25 cellular contexts compared by ENCODE assay signal in genomic region chr1:160411963-160412362, GRCh38. TPM values are rescaled to one million over a fixed set of nuclear protein-coding genes. Genes with fewer than 3 reads are reported as not detected.
DNase-seq lines count a peak whose midpoint lies in the region; ATAC-seq, FAIRE-seq and TF ChIP-seq lines count a peak whose summit lies in the region.
"Had no signal": no experiment of that assay in that cellular context is flagged by ENCODE, and none has a peak within 500 bp of the region (broad histone marks: within the 10 kb centered on the region; RNA-seq: fewer than 3 reads in every experiment).

No MANE protein-coding gene starts in this region.

- no peak overlapping the region for H2AK5ac ChIP-seq in neuronal stem cell (ENCODE audit: low read depth, low read length)

- H2AFZ ChIP-seq in neuronal stem cell (ENCODE audit: low read length), result no peak overlapping the region

- POLR2A ChIA-PET in A549 (lab: Yijun Ruan, JAX), result no interaction called here

- no peak overlapping the region for H4K91ac ChIP-seq in neuronal stem cell (ENCODE audit: low read depth, low read length, poor library complexity)

- H3K4me1 ChIP-seq in A549, result peaks cover 14% of the 10 kb centered on the region; the same call in 2 of the 3 replicates
- peaks cover 49 to 57% of the 10 kb centered on the region in 2 donors for H3K4me1 ChIP-seq in neuronal stem cell (ENCODE audit: control insufficient read depth in 2 of 2, insufficient read depth in 1 of 2, low read depth in 1 of 2, low read length in 2 of 2)
- no peaks in the 10 kb centered on the region for H3K4me1 ChIP-seq in heart right ventricle

- no peak for FAIRE-seq in A549 (lab: Jason Lieb, UNC)
- FAIRE-seq: GM18507, H54 had no signal

- H2BK120ac ChIP-seq in neuronal stem cell (ENCODE audit: low read depth, low read length), result no peak overlapping the region

- ATAC-seq in A549 (no peak), heart right ventricle (no peak)
- ATAC-seq: PC-3, SK-N-SH treated with all-trans-retinoic acid at 6 μM for 48 hours had no signal

- no peak overlapping the region for H4K8ac ChIP-seq in neuronal stem cell (ENCODE audit: low read depth, low read length)

- H3K36me3 ChIP-seq in neuronal stem cell (replicated peaks in 1 of 2; ENCODE audit: control insufficient read depth in 2 of 2, insufficient read depth in 2 of 2, low read length in 2 of 2), result peaks cover 16 to 77% of the 10 kb centered on the region in 2 donors
- H3K36me3 ChIP-seq in heart right ventricle, result no peaks in the 10 kb centered on the region

- H2BK5ac ChIP-seq in neuronal stem cell (ENCODE audit: low read length), result no peak overlapping the region

- no peak overlapping the region for H2BK15ac ChIP-seq in neuronal stem cell (ENCODE audit: low read length)

- no peak for TF ChIP-seq CTCF in A549 (IDR thresholded peaks at IDR 0.05)
- TF ChIP-seq CTCF in heart right ventricle (IDR thresholded peaks at IDR 0.05), result no peak

- H3K27me3 ChIP-seq in neuronal stem cell (ENCODE audit: control insufficient read depth in 3 of 3, insufficient read depth in 3 of 3, low read depth in 1 of 3, low read length in 3 of 3), result no peaks in the 10 kb centered on the region
- no peaks in the 10 kb centered on the region for H3K27me3 ChIP-seq in heart right ventricle
- H3K27me3 ChIP-seq: BLaER1 had no signal

- H3K18ac ChIP-seq in neuronal stem cell (ENCODE audit: low read length), result no peak overlapping the region

- intact Hi-C loops in heart right ventricle (cut with DNase I), result no loop called here

- H3K79me1 ChIP-seq in neuronal stem cell (ENCODE audit: low read depth, low read length), result peaks cover 18% of the 10 kb centered on the region

- H3K9me3 ChIP-seq in A549 (no peaks in the 10 kb centered on the region), neuronal stem cell (replicated peaks in 1 of 2; ENCODE audit: control insufficient read depth in 2 of 2, insufficient read depth in 1 of 2, low read depth in 1 of 2, low read length in 2 of 2) (no peaks in the 10 kb centered on the region), heart right ventricle (no peaks in the 10 kb centered on the region)
- H3K9me3 ChIP-seq: BLaER1 had no signal

- no peak overlapping the region for H3K9ac ChIP-seq in neuronal stem cell (ENCODE audit: low read depth, low read length, poor library complexity)
- H3K9ac ChIP-seq: BLaER1 had no signal

- H3K27ac ChIP-seq in A549 (no peak overlapping the region), caudate nucleus (ENCODE audit: low read depth, low read length) (peak overlapping the region; percentile 4), neuronal stem cell (replicated peaks; ENCODE audit: low read length) (peak overlapping the region; percentile 97), heart right ventricle (no peak overlapping the region)
- H3K27ac ChIP-seq: BLaER1 had no signal

- WGBS in A549 (ENCODE audit: missing lambda C conversion rate), result 74% methylated on average over 3 of the region's 3 CpGs
- WGBS in neuronal stem cell (ENCODE audit: extremely low coverage in 2 of 2, insufficient read length in 2 of 2, insufficient replicate concordance in 1 of 2), 2 donors, result no CpG with 5 or more reads among the region's 3 CpGs
- 84 to 85% methylated on average over 3 of the region's 3 CpGs for WGBS in heart right ventricle, 2 donors

- CTCF ChIA-PET in A549 (lab: Yijun Ruan, JAX), result interaction anchor here (1.0 to 2.4 kb wide), 2 partner anchors 14 to 17 kb away, joined by 3 to 7 read pairs; no protein-coding TSS in a partner anchor

- H3K4me2 ChIP-seq in A549 (no peak overlapping the region), neuronal stem cell (ENCODE audit: insufficient read depth, low read length, poor library complexity, severe bottlenecking) (no peak overlapping the region)

- H3K23ac ChIP-seq in neuronal stem cell (ENCODE audit: low read depth, low read length, poor library complexity), result no peak overlapping the region

- TF ChIP-seq EP300 in A549 (IDR thresholded peaks at IDR 0.05), result no peak

- H3K14ac ChIP-seq in neuronal stem cell (ENCODE audit: low read length), result no peak overlapping the region

- no peak overlapping the region for H2BK12ac ChIP-seq in neuronal stem cell (ENCODE audit: low read length)

- DNase-seq in A549 (ENCODE audit: low read depth in 1 of 2, low spot score in 1 of 2) (no peak), caudate nucleus (lab: John Stamatoyannopoulos, UW) (no peak), islet precursor cell (peak; percentile 6), neuronal stem cell (ENCODE audit: low spot score) (no peak), heart right ventricle (no peak), NCI-H446 treated with DMSO at 0.1 percent for 48 hours (lab: John Stamatoyannopoulos, UW) (no peak), NCI-H1105 treated with DMSO at 0.1 percent for 48 hours (lab: John Stamatoyannopoulos, UW) (no peak)
- DNase-seq: 8988T; CD4-positive, CD25-positive, alpha-beta regulatory T cell; DMS53; Kasumi-1; NCI-H1436 treated with DMSO at 0.1 percent for 48 hours; NCI-H187 treated with DMSO at 0.1 percent for 48 hours; NCI-H2171 treated with DMSO at 0.1 percent for 48 hours; NCI-H524 treated with DMSO at 0.1 percent for 48 hours; NCI-H774; PC-3 had no signal

- TF ChIP-seq RAD21 in A549 (conservative IDR thresholded peaks at IDR 0.05 in 1 of 2, IDR thresholded peaks at IDR 0.05 in 1 of 2), result no peak

- H3K4ac ChIP-seq in neuronal stem cell (ENCODE audit: low read length), result no peak overlapping the region

- TF ChIP-seq POLR2A in A549 (IDR thresholded peaks at IDR 0.05; ENCODE audit: low read length), result no peak

- no peak overlapping the region for H3K4me3 ChIP-seq in A549
- no peak overlapping the region for H3K4me3 ChIP-seq in neuronal stem cell (ENCODE audit: low read length in 2 of 2)
- no peak overlapping the region for H3K4me3 ChIP-seq in heart right ventricle
- H3K4me3 ChIP-seq: BLaER1 had no signal

TF ChIP-seq in A549, 52 proteins besides CTCF, POLR2A, EP300 and RAD21:
- TF ChIP-seq ZFP36 (IDR thresholded peaks at IDR 0.05; ENCODE audit: borderline replicate concordance, partially characterized antibody), result peak; percentile 20
- 0 out of 2 replicates have a peak, but pooled peaks have one; percentile 14 for TF ChIP-seq KDM1A (IDR thresholded peaks at IDR 0.05; ENCODE audit: low read depth)
- no peak for TF ChIP-seq NR3C1 (IDR thresholded peaks at IDR 0.05)

RNA-seq across cellular contexts. Expression of gene VANGL2, which starts 11.6 kb away (rescaled TPM):
- polyA plus RNA-seq in A549 (2011; rRNA removed) (3.9 and 4.5 TPM in 2 replicates), A549 (2017; fragmentation: RNase III; extraction: RNeasy Plus Mini Kit Qiagen cat#74134 plus additional on column Dnase treatment) (2.9 to 4.2 TPM (median 4.1 TPM) in 3 replicates), heart right ventricle (1 to 10 TPM in 1 of 2 donors, under 1 TPM in 1; 0.68 to 1.9 TPM)
- polyA plus RNA-seq in A549 (2012; cell fraction: cytosol; rRNA removed), result 1.5 and 2.1 TPM in 2 replicates
- polyA plus RNA-seq in A549 (2012; cell fraction: nucleus; rRNA removed), result 3.7 and 4.6 TPM in 2 replicates
- 3.3 TPM in 2 replicates for polyA minus RNA-seq in A549 (2011; rRNA and poly(A)+ RNA removed)
- 72.6 TPM for polyA plus RNA-seq in neuronal stem cell (2013, experiment 1 of 2)
- polyA plus RNA-seq in neuronal stem cell (2013, experiment 2 of 2), result 74.1 TPM
- total RNA-seq in heart right ventricle, result 1 to 10 TPM; 1.2 to 4.1 (median 2.1) TPM
- polyA plus RNA-seq: CD4-positive, CD25-positive, alpha-beta regulatory T cell had no signal

RNA-seq across cellular contexts. Expression of gene NHLH1, which starts 45.1 kb away (rescaled TPM):
- polyA plus RNA-seq in A549 (2011; rRNA removed) (0.63 and 0.67 TPM in 2 replicates), A549 (2017; fragmentation: RNase III; extraction: RNeasy Plus Mini Kit Qiagen cat#74134 plus additional on column Dnase treatment) (0.29 to 0.49 TPM (median 0.34 TPM) in 3 replicates), heart right ventricle (under 1 TPM in 1 of 2 donors, not detected in 1; 0.06 TPM)
- 0.37 and 0.38 TPM in 2 replicates for polyA plus RNA-seq in A549 (2012; cell fraction: cytosol; rRNA removed)
- 1.6 and 2.1 TPM in 2 replicates for polyA plus RNA-seq in A549 (2012; cell fraction: nucleus; rRNA removed)
- polyA minus RNA-seq in A549 (2011; rRNA and poly(A)+ RNA removed), result 0.21 and 0.58 TPM in 2 replicates
- 1.0 TPM for polyA plus RNA-seq in neuronal stem cell (2013, experiment 1 of 2)
- polyA plus RNA-seq in neuronal stem cell (2013, experiment 2 of 2), result 1.3 TPM
- under 1 TPM in 2 of 10 donors, not detected in 8; 0.09 to 0.12 TPM for total RNA-seq in heart right ventricle
- total RNA-seq: CD4-positive, CD25-positive, alpha-beta regulatory T cell; Daoy; G401; HT-29; M059J; PC-3 had no signal

Comparison
In these comparisons a context has a peak if more than half of its experiments do, and no peak if none do; other contexts are left out.
1. H3K27ac ChIP-seq: peak in caudate nucleus (single experiment) and neuronal stem cell (single experiment); none in A549 (0 of 2) and heart right ventricle (0 of 10).